ENCODE assay signal across 31 cellular contexts in the genomic region with DNA sequence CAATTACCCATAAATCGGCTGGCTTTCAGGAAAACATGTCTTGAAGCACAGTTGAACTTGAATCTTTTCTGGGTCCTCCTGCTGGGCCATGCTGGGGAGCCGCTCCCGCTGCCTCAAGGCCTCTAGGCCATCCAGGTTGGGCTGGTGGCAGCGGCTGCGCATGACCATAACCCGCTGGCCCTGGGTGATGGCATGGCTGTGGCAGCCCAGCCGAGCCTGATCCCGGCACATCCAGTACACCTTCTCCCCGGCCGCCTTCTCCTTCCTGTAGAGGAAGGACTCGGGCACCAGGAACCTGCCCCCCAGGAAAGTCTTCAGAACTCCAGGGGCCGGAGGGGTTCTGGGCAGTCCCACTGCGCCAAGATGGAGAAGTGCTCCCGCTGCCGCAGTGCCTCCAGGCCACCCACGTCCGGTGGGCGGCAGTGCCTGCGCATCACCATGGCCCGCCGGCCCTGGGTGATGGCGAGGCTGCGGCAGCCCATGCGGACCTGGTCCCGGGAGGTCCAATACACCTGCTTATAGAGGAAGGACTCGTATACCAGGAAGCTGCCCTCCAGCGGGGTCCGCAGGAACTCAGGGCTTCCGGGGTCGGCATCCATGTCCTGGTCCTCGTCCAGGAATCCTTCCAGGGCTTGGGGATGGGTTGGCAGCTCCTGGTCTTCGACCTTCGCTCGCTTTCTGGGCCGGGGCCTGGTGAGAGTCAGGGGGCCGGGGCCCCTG.
"Had no signal": no experiment of that assay in that cellular context is flagged by ENCODE, and none has a peak within 500 bp of the region (broad histone marks: within the 10 kb centered on the region; RNA-seq: fewer than 3 reads in every experiment).

No MANE protein-coding gene starts in this region.

- H3K9me3 ChIP-seq: adrenal gland, ascending aorta, colonic mucosa, heart right ventricle, mucosa of descending colon, neutrophil, prostate gland, sigmoid colon, upper lobe of left lung had no signal

- H3K36me3 Mint-ChIP-seq: activated naive CD8-positive, alpha-beta T cell treated with anti-CD3 and anti-CD28 coated beads for 36 hours; brain had no signal

- DNase-seq: activated CD4-positive, alpha-beta T cell treated with anti-CD3 and anti-CD28 coated beads for 4 hours; activated CD4-positive, alpha-beta T cell treated with anti-CD3 and anti-CD28 coated beads, Interleukin-2, amount 50 U/mL, for 4 hours; activated effector memory CD4-positive, alpha-beta T cell treated with Interleukin-2 at 50 U/mL for 16 hours; activated naive CD4-positive, alpha-beta T cell treated with anti-CD3 and anti-CD28 coated beads for 36 hours; activated naive CD8-positive, alpha-beta T cell treated with anti-CD3 and anti-CD28 coated beads for 36 hours; adrenal gland; cerebellar nuclear complex; colonic mucosa; effector CD8-positive, alpha-beta T cell; esophagus squamous epithelium; foreskin melanocyte; heart right ventricle; mucosa of descending colon; retina; sigmoid colon; small intestine; stimulated activated CD4-positive, alpha-beta T cell treated with anti-CD3 and anti-CD28 coated beads, Interleukin-1b, Interleukin-23, amount 100 ng/mL, for 48 hours; stimulated activated CD4-positive, alpha-beta T cell treated with anti-CD3 and anti-CD28 coated beads, Interleukin-4, amount 100 ng/mL, for 4 hours; stimulated activated CD8-positive, alpha-beta memory T cell treated with anti-CD3 and anti-CD28 coated beads, Interleukin-4, amount 100 ng/mL, for 48 hours; stimulated activated naive CD4-positive, alpha-beta T cell treated with Interleukin-2 at 50 U/mL for 16 hours had no signal

- H3K4me1 ChIP-seq: adrenal gland, ascending aorta, colonic mucosa, esophagus squamous epithelium, heart right ventricle, left lung, prostate gland, sigmoid colon, upper lobe of left lung had no signal

- ATAC-seq: left lung, mucosa of descending colon had no signal

- H3K4me3 Mint-ChIP-seq: activated naive CD4-positive, alpha-beta T cell treated with anti-CD3 and anti-CD28 coated beads for 36 hours; activated naive CD8-positive, alpha-beta T cell treated with anti-CD3 and anti-CD28 coated beads for 36 hours; brain; nephron had no signal

- H3K27ac Mint-ChIP-seq: activated naive CD4-positive, alpha-beta T cell treated with anti-CD3 and anti-CD28 coated beads for 36 hours; activated naive CD8-positive, alpha-beta T cell treated with anti-CD3 and anti-CD28 coated beads for 36 hours; brain; nephron had no signal

- FAIRE-seq: endometrium, small intestine had no signal

- H3K9me3 Mint-ChIP-seq: activated naive CD4-positive, alpha-beta T cell treated with anti-CD3 and anti-CD28 coated beads for 36 hours; activated naive CD8-positive, alpha-beta T cell treated with anti-CD3 and anti-CD28 coated beads for 36 hours; brain; nephron had no signal

- H3K36me3 ChIP-seq: adrenal gland, ascending aorta, cardiac muscle cell, colonic mucosa, esophagus squamous epithelium, heart right ventricle, left lung, neutrophil, prostate gland, sigmoid colon, upper lobe of left lung had no signal

- H3K27me3 ChIP-seq: adrenal gland, ascending aorta, cardiac muscle cell, colonic mucosa, esophagus squamous epithelium, heart right ventricle, left lung, neutrophil, sigmoid colon, upper lobe of left lung had no signal

- H3K4me1 Mint-ChIP-seq: activated naive CD8-positive, alpha-beta T cell treated with anti-CD3 and anti-CD28 coated beads for 36 hours; brain; nephron had no signal

- H3K27ac ChIP-seq: adrenal gland, ascending aorta, cardiac muscle cell, colonic mucosa, epithelial cell of prostate, esophagus squamous epithelium, heart right ventricle, left lung, neutrophil, prostate gland, sigmoid colon, upper lobe of left lung had no signal

- H3K4me3 ChIP-seq: adrenal gland, ascending aorta, cardiac muscle cell, colonic mucosa, esophagus squamous epithelium, heart right ventricle, left lung, lung, mucosa of descending colon, prostate gland, sigmoid colon, upper lobe of left lung had no signal
